In genomic region chr2:113889471-113890252, GRCh38 we compare ENCODE assay signal across 1 cellular context.
TF ChIP-seq lines count a peak whose summit lies in the region.

ACTR3 (plus strand) TSS chr2:113890089; CDS start chr2:113890280, 191 bp downstream.

TF ChIP-seq in WTC11, 78 proteins besides CTCF, POLR2A, EP300 and RAD21 (continued from another document):
- TF ChIP-seq ARID4B (CRISPR knock-in tag; IDR thresholded peaks at IDR 0.05; ENCODE audit: borderline replicate concordance) (peak; percentile 53; the same call in 1 of the 2 replicates), CBFB (CRISPR knock-in tag; IDR thresholded peaks at IDR 0.05; ENCODE audit: low read depth) (no peak), IRF1 (CRISPR knock-in tag; IDR thresholded peaks at IDR 0.05) (no peak), CREM (CRISPR knock-in tag; IDR thresholded peaks at IDR 0.05) (peak; percentile 77), FOXK1 (CRISPR knock-in tag; IDR thresholded peaks at IDR 0.05) (peak; percentile 55), GABPB1 (CRISPR knock-in tag; IDR thresholded peaks at IDR 0.05) (peak; percentile 85)
